ENCODE assay signal across 18 cellular contexts in the genomic region with DNA sequence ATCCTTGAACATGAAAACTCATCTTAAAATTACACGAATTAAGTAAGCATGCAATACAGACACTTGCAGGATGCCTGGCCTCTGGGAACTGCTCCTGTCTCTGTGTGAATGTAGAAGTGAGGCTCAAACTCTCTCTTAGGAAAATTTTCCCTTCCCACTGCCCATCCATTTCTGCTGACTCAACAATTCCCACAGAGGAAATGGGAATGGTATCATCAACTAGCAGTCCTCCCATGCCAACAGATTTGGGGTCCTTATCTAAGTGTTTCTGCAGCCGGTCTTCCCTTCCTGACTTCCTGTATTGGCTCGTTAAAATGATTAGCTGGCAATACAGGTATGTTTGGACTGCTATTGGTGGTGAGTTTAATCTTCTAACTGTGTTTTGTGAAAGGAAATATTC.
A peak's percentile ranks its signal among the peaks of the same experiment; 100 is the strongest.
DNase-seq lines count a peak whose midpoint lies in the region; ATAC-seq, FAIRE-seq and TF ChIP-seq lines count a peak whose summit lies in the region.
"Had no signal": no experiment of that assay in that cellular context is flagged by ENCODE, and none has a peak within 500 bp of the region (broad histone marks: within the 10 kb centered on the region; RNA-seq: fewer than 3 reads in every experiment).

No MANE protein-coding gene starts in this region.

- H3K27me3 ChIP-seq in H1 (replicated peaks in 1 of 4; ENCODE audit: control insufficient read depth in 3 of 4, extremely low read depth in 1 of 4, insufficient read depth in 3 of 4, low read length in 3 of 4) = no peaks in the 10 kb centered on the region

- H4K91ac ChIP-seq in H1 (replicated peaks; ENCODE audit: insufficient read length, low read length) = no peak overlapping the region

- FAIRE-seq in A549 (lab: Jason Lieb, UNC) = no peak
- FAIRE-seq in H1 (lab: Jason Lieb, UNC) = no peak
- FAIRE-seq: GM12878 had no signal

- TF ChIP-seq POLR2A in A549 (IDR thresholded peaks at IDR 0.05; ENCODE audit: low read length) = no peak
- no peak for TF ChIP-seq POLR2A in H1 (IDR thresholded peaks at IDR 0.05; ENCODE audit: control extremely low read depth in 1 of 2, low read depth in 2 of 2, low read length in 2 of 2)

- no peak overlapping the region for H3K23ac ChIP-seq in H1 (ENCODE audit: insufficient read length)

- ATAC-seq in A549 = no peak
- peak; percentile 18 for ATAC-seq in left colon
- ATAC-seq in HG02973 (IDR thresholded peaks at IDR 0.05; ENCODE audit: unreplicated experiment) = no peak
- ATAC-seq: GM12878 had no signal

- no peaks in the 10 kb centered on the region for H3K23me2 ChIP-seq in H1 (ENCODE audit: low read depth, low read length)

- DNase-seq in A549 (ENCODE audit: low read depth in 1 of 2, low spot score in 1 of 2) (no peak), SK-N-MC (ENCODE audit: low read depth, low spot score) (no peak), H1 (ENCODE audit: low read depth in 1 of 2, low spot score in 2 of 2) (no peak), left colon (no peak), kidney glomerular epithelial cell (lab: John Stamatoyannopoulos, UW) (no peak), GM13976 (ENCODE audit: low spot score) (no peak)
- DNase-seq: 8988T; BE2C; CD4-positive, alpha-beta memory T cell; DMS79; HCEC 1CT; HFFc6 had no signal

- no peaks in the 10 kb centered on the region for H3K79me1 ChIP-seq in H1 (ENCODE audit: low read depth, low read length)

- H3K9ac ChIP-seq in SK-N-MC (ENCODE audit: insufficient read length) (no peak overlapping the region), H1 (replicated peaks in 1 of 4; ENCODE audit: extremely low read depth in 1 of 4, low read depth in 3 of 4, low read length in 3 of 4) (no peak overlapping the region)
- H3K9ac ChIP-seq: KMS-11 had no signal

- no peak overlapping the region for H2BK120ac ChIP-seq in H1 (replicated peaks; ENCODE audit: low read depth, low read length)

- H3K9me3 ChIP-seq in A549 = no peaks in the 10 kb centered on the region
- H3K9me3 ChIP-seq in SK-N-MC (ENCODE audit: low read depth, low read length) = no peaks in the 10 kb centered on the region
- no peaks in the 10 kb centered on the region for H3K9me3 ChIP-seq in H1 (ENCODE audit: insufficient read depth in 2 of 2, low read depth in 1 of 2, low read length in 1 of 2)
- H3K9me3 ChIP-seq: BE2C had no signal

- intact Hi-C loops in left colon (cut with DNase I, micrococcal nuclease) = no loop called here

- no peaks in the 10 kb centered on the region for H4K20me1 ChIP-seq in H1 (replicated peaks in 1 of 2; ENCODE audit: control insufficient read depth in 1 of 2, insufficient read depth in 2 of 2, low read length in 2 of 2)

- H2BK5ac ChIP-seq in H1 (ENCODE audit: low read depth, low read length) = no peak overlapping the region

- H3K18ac ChIP-seq in H1 (ENCODE audit: extremely low read depth, low read length) = no peak overlapping the region

- POLR2A ChIA-PET in A549 (lab: Yijun Ruan, JAX) (no interaction called here), H1 (lab: Charles Lee; ENCODE audit: partially characterized antibody) (interaction anchor here (0.9 kb wide), 1 partner anchor 8 kb away, joined by 3 read pairs; no protein-coding TSS in a partner anchor)

- no peak for TF ChIP-seq RAD21 in A549 (conservative IDR thresholded peaks at IDR 0.05 in 1 of 2, IDR thresholded peaks at IDR 0.05 in 1 of 2)
- no peak for TF ChIP-seq RAD21 in H1 (IDR thresholded peaks at IDR 0.05 in 1 of 2, conservative IDR thresholded peaks at IDR 0.05 in 1 of 2; ENCODE audit: low read depth in 2 of 2, low read length in 2 of 2)

- no peaks in the 10 kb centered on the region for H3K79me2 ChIP-seq in H1 (ENCODE audit: control insufficient read depth in 1 of 2, insufficient read depth in 2 of 2, low read length in 2 of 2)

- no peak overlapping the region for H3K27ac ChIP-seq in A549
- peak overlapping the region; percentile 58 for H3K27ac ChIP-seq in SK-N-MC
- no peak overlapping the region for H3K27ac ChIP-seq in H1 (ENCODE audit: low read depth, low read length)
- H3K27ac ChIP-seq: C4-2B, HL-60, KMS-11 had no signal

- H3K4me3 ChIP-seq in A549 = no peak overlapping the region
- peak overlapping the region; percentile 35 for H3K4me3 ChIP-seq in SK-N-MC
- H3K4me3 ChIP-seq in H1 (ENCODE audit: extremely low read depth in 1 of 4, insufficient read depth in 2 of 4, low read depth in 3 of 4, low read length in 4 of 4) = no peak overlapping the region
- H3K4me3 ChIP-seq: GM12878, GM23338 had no signal

- H4K8ac ChIP-seq in H1 (ENCODE audit: extremely low read depth, insufficient read depth, low read length) = no peak overlapping the region

- H2BK15ac ChIP-seq in H1 (ENCODE audit: low read length) = no peak overlapping the region

- CTCF ChIA-PET in A549 (lab: Yijun Ruan, JAX) (no interaction called here), H1 (lab: Charles Lee; ENCODE audit: partially characterized antibody) (interaction anchor here (0.7 kb wide), 1 partner anchor 26 kb away, joined by 5 read pairs; no protein-coding TSS in a partner anchor)

- H3K4me2 ChIP-seq in A549 (no peak overlapping the region), H1 (ENCODE audit: insufficient read depth in 1 of 2, low read depth in 2 of 2, low read length in 2 of 2) (no peak overlapping the region)
- H3K4me2 ChIP-seq: GM23338, KMS-11 had no signal

- H2BK20ac ChIP-seq in H1 (ENCODE audit: low read length) = no peak overlapping the region

- H3K56ac ChIP-seq in H1 (replicated peaks; ENCODE audit: insufficient read length, low read depth, low read length) = no peak overlapping the region

- H2AK5ac ChIP-seq in H1 (ENCODE audit: low read depth, low read length) = no peak overlapping the region

- H3K14ac ChIP-seq in H1 (ENCODE audit: insufficient read length) = no peak overlapping the region

- in situ Hi-C loops in GM13976 (cut with MboI; ENCODE audit: low sequenced_read_pairs, unreplicated experiment) = no loop called here

- H3K4me1 ChIP-seq in A549 = no peaks in the 10 kb centered on the region
- peaks cover 2 to 16% (median 8%) of the 10 kb centered on the region in 4 experiments; a peak in 4 of 7 replicates for H3K4me1 ChIP-seq in H1 (replicated peaks in 1 of 4; ENCODE audit: control insufficient read depth in 3 of 4, insufficient read depth in 4 of 4, low read length in 3 of 4)
- H3K4me1 ChIP-seq: BE2C had no signal

- no peak overlapping the region for H4K5ac ChIP-seq in H1 (ENCODE audit: insufficient read length, low read depth, low read length)

- no peak for TF ChIP-seq EP300 in A549 (IDR thresholded peaks at IDR 0.05)
- no peak for TF ChIP-seq EP300 in H1 (IDR thresholded peaks at IDR 0.05; ENCODE audit: borderline replicate concordance in 1 of 2, low read depth in 2 of 2, low read length in 2 of 2)

- 74% methylated on average over 3 of the region's 3 CpGs for WGBS in A549 (ENCODE audit: missing lambda C conversion rate)
- 79% methylated on average over 3 of the region's 3 CpGs; no CpG with 5 or more reads in 1 of the 2 experiments for WGBS in H1 (ENCODE audit: extremely low coverage in 1 of 2, insufficient coverage in 1 of 2, insufficient read length in 1 of 2, insufficient replicate concordance in 2 of 2, low coverage in 1 of 2, low lambda C conversion rate in 2 of 2, missing lambda C conversion rate in 1 of 2), 2 experiments

- H3K4ac ChIP-seq in H1 (replicated peaks; ENCODE audit: insufficient read length, low read depth, low read length) = no peak overlapping the region

- TF ChIP-seq CTCF in A549 (IDR thresholded peaks at IDR 0.05) (no peak), H1 (IDR thresholded peaks at IDR 0.05; ENCODE audit: control extremely low read depth in 1 of 3, insufficient read depth in 1 of 3, low read depth in 1 of 3, low read length in 3 of 3) (no peak), GM13976 (IDR thresholded peaks at IDR 0.05; ENCODE audit: borderline replicate concordance, control extremely low read depth, extremely low read depth, insufficient read depth, missing control alignments) (no peak)

- no peak overlapping the region for H2BK12ac ChIP-seq in H1 (ENCODE audit: low read depth, low read length)

- no peak overlapping the region for H2AFZ ChIP-seq in H1 (ENCODE audit: low read length)
- H2AFZ ChIP-seq: GM23338 had no signal

- H3K36me3 ChIP-seq in SK-N-MC (ENCODE audit: insufficient read depth, low read length) = no peaks in the 10 kb centered on the region
- no peaks in the 10 kb centered on the region; a peak in 1 of 8 replicates for H3K36me3 ChIP-seq in H1 (ENCODE audit: control insufficient read depth in 2 of 4, insufficient read depth in 4 of 4, low read length in 3 of 4)
- H3K36me3 ChIP-seq: BE2C had no signal

TF ChIP-seq in A549, 52 proteins besides CTCF, POLR2A, EP300 and RAD21:
- TF ChIP-seq, protein P1, sequence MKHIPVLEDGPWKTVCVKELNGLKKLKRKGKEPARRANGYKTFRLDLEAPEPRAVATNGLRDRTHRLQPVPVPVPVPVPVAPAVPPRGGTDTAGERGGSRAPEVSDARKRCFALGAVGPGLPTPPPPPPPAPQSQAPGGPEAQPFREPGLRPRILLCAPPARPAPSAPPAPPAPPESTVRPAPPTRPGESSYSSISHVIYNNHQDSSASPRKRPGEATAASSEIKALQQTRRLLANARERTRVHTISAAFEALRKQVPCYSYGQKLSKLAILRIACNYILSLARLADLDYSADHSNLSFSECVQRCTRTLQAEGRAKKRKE (CRISPR knock-in tag; IDR thresholded peaks at IDR 0.05; ENCODE audit: low read depth) = no peak
- peak; percentile 96 for TF ChIP-seq MAFK (IDR thresholded peaks at IDR 0.05; ENCODE audit: partially characterized antibody)

TF ChIP-seq in H1, 55 proteins besides CTCF, POLR2A, EP300 and RAD21:
- TF ChIP-seq MAFK (IDR thresholded peaks at IDR 0.05; ENCODE audit: low read depth, low read length) (peak; percentile 97), RBBP5 (IDR thresholded peaks at IDR 0.05; ENCODE audit: borderline replicate concordance, low read depth, low read length) (no peak)
